8 cellular contexts compared by ENCODE assay signal in the genomic region with DNA sequence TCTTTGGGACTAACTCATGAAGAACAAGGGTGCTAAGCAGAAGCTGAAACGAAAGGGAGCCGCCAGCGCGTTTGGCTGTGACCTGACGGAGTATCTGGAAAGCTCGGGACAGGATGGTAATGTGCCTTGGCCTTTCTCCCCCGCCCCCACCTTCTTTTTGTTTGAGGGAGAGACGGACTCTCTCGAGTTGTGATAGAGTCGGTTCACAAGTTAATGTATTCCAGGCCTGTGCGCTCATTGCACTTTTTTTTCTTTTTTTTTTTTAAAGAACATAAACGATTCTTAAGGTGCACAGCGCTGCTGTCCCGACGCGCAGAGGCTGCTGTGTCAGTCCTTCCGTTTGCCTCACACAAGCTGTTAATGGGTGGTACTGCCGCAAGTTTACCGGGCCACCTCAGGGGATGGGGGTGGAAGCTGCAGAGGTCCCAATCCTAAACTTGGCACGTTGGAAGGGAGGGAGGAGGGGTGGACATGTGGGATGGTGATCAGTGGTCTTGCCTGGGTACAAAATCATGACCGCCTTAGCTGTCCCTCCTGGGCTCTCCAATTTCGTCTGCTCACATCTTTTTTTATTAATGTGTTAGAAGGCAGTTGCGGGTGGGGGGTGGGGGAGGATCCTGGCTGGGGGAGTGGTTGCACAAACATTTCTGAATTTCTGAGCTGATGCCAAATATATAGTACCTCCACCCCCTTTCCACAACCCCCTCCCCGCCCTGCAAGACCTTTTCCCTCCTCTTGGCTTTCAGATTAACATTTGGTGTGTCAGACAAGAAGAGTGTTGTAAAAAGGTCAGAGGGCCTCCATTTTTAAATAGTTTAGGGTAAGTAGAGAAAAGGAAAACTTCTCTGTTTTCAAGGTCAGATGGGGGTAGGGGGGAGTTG. TPM values are rescaled to one million over a fixed set of nuclear protein-coding genes. Genes with fewer than 3 reads are reported as not detected.
A peak's percentile ranks its signal among the peaks of the same experiment; 100 is the strongest.
DNase-seq lines count a peak whose midpoint lies in the region; ATAC-seq and TF ChIP-seq lines count a peak whose summit lies in the region.

No MANE protein-coding gene starts in this region.

- DNase-seq in NCI-H2107 treated with DMSO at 0.1 percent for 48 hours (lab: John Stamatoyannopoulos, UW; ENCODE audit: unreplicated experiment) (peak; percentile 10), NCI-H2107 (lab: John Stamatoyannopoulos, UW) (no peak), PC-3 (peak; percentile 52), activated gamma-delta T cell (lab: John Stamatoyannopoulos, UW) (peak; percentile 18), heart right ventricle (peak; percentile 39 to 48), renal cortical epithelial cell (ENCODE audit: low read depth) (peak; percentile 56), NCI-H1048 (lab: John Stamatoyannopoulos, UW) (no peak)

- peak overlapping the region; percentile 96 for H2AFZ ChIP-seq in PC-3 (ENCODE audit: low read length)

- 0 to 1% methylated on average over 24 of the region's 24 CpGs for WGBS in heart right ventricle, 2 donors

- TF ChIP-seq CTCF in PC-3 (conservative IDR thresholded peaks at IDR 0.05; ENCODE audit: low read depth, low read length) = no peak
- TF ChIP-seq CTCF in heart right ventricle (IDR thresholded peaks at IDR 0.05) = no peak

- peak overlapping the region; percentile 88 for H3K4me2 ChIP-seq in PC-3 (ENCODE audit: low read length)

- peak; percentile 26 for ATAC-seq in HG02870 (IDR thresholded peaks at IDR 0.05; ENCODE audit: unreplicated experiment)
- peak; percentile 29 for ATAC-seq in PC-3
- peak; percentile 38 to 65 (median 48) for ATAC-seq in heart right ventricle

- H3K27me3 ChIP-seq in PC-3 (ENCODE audit: low read length) (no peaks in the 10 kb centered on the region), heart right ventricle (no peaks in the 10 kb centered on the region)

- POLR2A ChIA-PET in PC-3 (lab: Charles Lee; ENCODE audit: unreplicated experiment) = no interaction called here

- H3K27ac ChIP-seq in PC-3 (ENCODE audit: low read length) (peak overlapping the region; percentile 55), heart right ventricle (peak overlapping the region; percentile 96 to 100 (median 99))

- peak overlapping the region; percentile 95 for H3K4me3 ChIP-seq in PC-3 (ENCODE audit: low read length)
- H3K4me3 ChIP-seq in heart right ventricle = peak overlapping the region; percentile 63 to 97 (median 87)

- H3K9me2 ChIP-seq in PC-3 (replicated peaks; ENCODE audit: low read length) = no peaks in the 10 kb centered on the region

- no peaks in the 10 kb centered on the region for H4K20me1 ChIP-seq in PC-3 (ENCODE audit: low read length)

- no peaks in the 10 kb centered on the region for H3K36me3 ChIP-seq in PC-3 (ENCODE audit: low read depth, low read length)
- H3K36me3 ChIP-seq in heart right ventricle = peaks cover 0 to 21% (median 6%) of the 10 kb centered on the region in 9 donors

- peaks cover 25% of the 10 kb centered on the region for H3K4me1 ChIP-seq in PC-3 (ENCODE audit: insufficient read depth, low read length)
- H3K4me1 ChIP-seq in heart right ventricle = peaks cover 18 to 63% (median 57%) of the 10 kb centered on the region in 9 donors

- CTCF ChIA-PET in PC-3 (lab: Charles Lee) = no interaction called here

- H3K9me3 ChIP-seq in PC-3 (ENCODE audit: low read length) (no peaks in the 10 kb centered on the region), heart right ventricle (no peaks in the 10 kb centered on the region)

- H3F3A ChIP-seq in PC-3 (ENCODE audit: low read length, unreplicated experiment) = no peaks in the 10 kb centered on the region

- H3K79me2 ChIP-seq in PC-3 (ENCODE audit: low read length) = peaks cover 47% of the 10 kb centered on the region

- peak overlapping the region; percentile 69 for H3K9ac ChIP-seq in PC-3 (ENCODE audit: low read length)

- intact Hi-C loops in PC-3 (cut with micrococcal nuclease) (loop anchor here (1.0 kb wide), 1 partner anchor 27 kb away; no protein-coding TSS in a partner anchor), heart right ventricle (cut with DNase I) (loop anchor here in 5 of 10 donors (1.0 to 10.0 kb wide), 8 partner anchors 16 to 60 kb away; a partner anchor contains a TSS)

- TSS peak; percentile 39 for BruUV-seq in PC-3 (replicated peaks; lab: Mats Ljungman, UMichigan)

RNA-seq across cellular contexts. Expression of a gene that starts 0.9 kb away (rescaled TPM):
- total RNA-seq in PC-3 (2014; rRNA removed) (7.5 and 7.8 TPM in 2 replicates), heart right ventricle (10 to 100 TPM; 30.4 to 71.1 (median 37.2) TPM), renal cortical epithelial cell (12.7 and 24.9 TPM in 2 replicates)
- 10 to 100 TPM; 10.6 to 11.9 TPM for polyA plus RNA-seq in heart right ventricle

RNA-seq across cellular contexts. Expression of a gene that starts 54.5 kb away (rescaled TPM):
- total RNA-seq in PC-3 (2014; rRNA removed) = 37.6 and 40.8 TPM in 2 replicates
- total RNA-seq in heart right ventricle = 10 to 100 TPM in 8 of 10 donors, 1 to 10 TPM in 2; 9.0 to 14.6 (median 11.6) TPM
- 10 to 100 TPM in 1 of 2 donors, 1 to 10 TPM in 1; 9.5 to 23.2 TPM for polyA plus RNA-seq in heart right ventricle
- total RNA-seq in renal cortical epithelial cell = 25.9 and 35.9 TPM in 2 replicates

Comparison
In these comparisons a context has a peak if more than half of its experiments do, and no peak if none do; other contexts are left out.
1. DNase-seq: peak in NCI-H2107 treated with DMSO at 0.1 percent for 48 hours (single experiment), PC-3 (single experiment), activated gamma-delta T cell (single experiment), heart right ventricle (2 of 2) and renal cortical epithelial cell (single experiment); none in NCI-H2107 (single experiment) and NCI-H1048 (single experiment).
2. Peak in every context shown above with its lines, with median percentiles within 50 percentile points of each other: ATAC-seq.